ENCODE assay signal across 8 cellular contexts in genomic region chr5:115815006-115815692, GRCh38. TPM values are rescaled to one million over a fixed set of nuclear protein-coding genes. Genes with fewer than 3 reads are reported as not detected.
A peak's percentile ranks its signal among the peaks of the same experiment; 100 is the strongest.
DNase-seq lines count a peak whose midpoint lies in the region; ATAC-seq and TF ChIP-seq lines count a peak whose summit lies in the region.

No MANE protein-coding gene starts in this region.

- no peak for TF ChIP-seq CTCF in right atrium auricular region (IDR thresholded peaks at IDR 0.05)

- intact Hi-C loops in Right ventricle myocardium superior (cut with DNase I): no loop called here

- no peaks in the 10 kb centered on the region for H3K36me3 ChIP-seq in right atrium auricular region

- no peaks in the 10 kb centered on the region for H3K9me3 ChIP-seq in right atrium auricular region

- peaks cover 0 to 12% of the 10 kb centered on the region in 2 donors for H3K4me1 ChIP-seq in right atrium auricular region

- H3K27ac Mint-ChIP-seq in naive thymus-derived CD8-positive, alpha-beta T cell: no peak overlapping the region

- no peak for ATAC-seq in Right ventricle myocardium superior (ENCODE audit: poor library complexity)
- ATAC-seq in naive thymus-derived CD8-positive, alpha-beta T cell: no peak
- no peak for ATAC-seq in HG02642 (IDR thresholded peaks at IDR 0.05; ENCODE audit: poor library complexity, unreplicated experiment)
- ATAC-seq in GM19324 (IDR thresholded peaks at IDR 0.05; ENCODE audit: low FRiP score, unreplicated experiment): no peak

- peaks cover 8 to 19% (median 17%) of the 10 kb centered on the region in 4 donors for H3K4me1 Mint-ChIP-seq in naive thymus-derived CD8-positive, alpha-beta T cell

- POLR2A ChIA-PET in naive thymus-derived CD8-positive, alpha-beta T cell (lab: Charles Lee): no interaction called here

- H3K4me3 ChIP-seq in right atrium auricular region: peak overlapping the region; percentile 44 to 66

- peak overlapping the region; percentile 74 to 79 for H3K27ac ChIP-seq in right atrium auricular region

- peaks cover 0 to 5% of the 10 kb centered on the region in 2 donors for H3K27me3 ChIP-seq in right atrium auricular region

- DNase-seq in right atrium auricular region (ENCODE audit: low spot score): no peak
- DNase-seq in Right ventricle myocardium superior: no peak
- peak; percentile 9 for DNase-seq in dermis blood vessel endothelial cell
- DNase-seq in naive thymus-derived CD8-positive, alpha-beta T cell: no peak
- DNase-seq in SHP77 treated with DMSO at 0.1 percent for 48 hours (lab: John Stamatoyannopoulos, UW): no peak
- DNase-seq in ureter (ENCODE audit: low spot score): no peak

- H3K27me3 Mint-ChIP-seq in naive thymus-derived CD8-positive, alpha-beta T cell: peaks cover 46 to 97% (median 65%) of the 10 kb centered on the region in 5 donors

- H3K9me3 Mint-ChIP-seq in naive thymus-derived CD8-positive, alpha-beta T cell: no peaks in the 10 kb centered on the region

- no peaks in the 10 kb centered on the region for H3K36me3 Mint-ChIP-seq in naive thymus-derived CD8-positive, alpha-beta T cell

- peak overlapping the region; percentile 20 to 74 (median 62) for H3K4me3 Mint-ChIP-seq in naive thymus-derived CD8-positive, alpha-beta T cell

RNA-seq across cellular contexts. Expression of gene CDO1, which starts 1.3 kb away (rescaled TPM):
- total RNA-seq in right atrium auricular region (10 to 100 TPM; 24.7 to 66.0 TPM), Right ventricle myocardium superior (9.2 TPM), dermis blood vessel endothelial cell (1.2 and 3.3 TPM in 2 replicates), ureter (3.5 TPM)
- not detected for total RNA-seq in naive thymus-derived CD8-positive, alpha-beta T cell
- polyA plus RNA-seq in naive thymus-derived CD8-positive, alpha-beta T cell: not detected

RNA-seq across cellular contexts. Expression of gene ATG12, which starts 26.2 kb away (rescaled TPM):
- total RNA-seq in right atrium auricular region (10 to 100 TPM; 15.7 to 19.4 TPM), Right ventricle myocardium superior (23.0 TPM), dermis blood vessel endothelial cell (49.9 and 55.3 TPM in 2 replicates), ureter (35.4 TPM)
- total RNA-seq in naive thymus-derived CD8-positive, alpha-beta T cell: 10 to 100 TPM; 71.6 to 80.0 TPM
- polyA plus RNA-seq in naive thymus-derived CD8-positive, alpha-beta T cell: 100 to 1,000 TPM in 2 of 3 donors, 10 to 100 TPM in 1; 90.6 to 126 (median 123) TPM

RNA-seq across cellular contexts. Expression of gene AP3S1, which starts 26.6 kb away (rescaled TPM):
- total RNA-seq in right atrium auricular region (10 to 100 TPM; 50.1 to 63.4 TPM), Right ventricle myocardium superior (49.1 TPM), dermis blood vessel endothelial cell (63.6 and 78.6 TPM in 2 replicates), ureter (59.0 TPM)
- total RNA-seq in naive thymus-derived CD8-positive, alpha-beta T cell: 10 to 100 TPM; 37.8 to 43.1 TPM
- polyA plus RNA-seq in naive thymus-derived CD8-positive, alpha-beta T cell: 10 to 100 TPM; 52.1 to 63.4 (median 55.7) TPM
